In genomic region chr13:106104281-106104901, GRCh38 we compare ENCODE assay signal across 12 cellular contexts.
DNase-seq lines count a peak whose midpoint lies in the region; ATAC-seq, FAIRE-seq and TF ChIP-seq lines count a peak whose summit lies in the region.
"Had no signal": no experiment of that assay in that cellular context is flagged by ENCODE, and none has a peak within 500 bp of the region (broad histone marks: within the 10 kb centered on the region; RNA-seq: fewer than 3 reads in every experiment).

No MANE protein-coding gene starts in this region.

- peak overlapping the region; percentile 86 for H3K23ac ChIP-seq in IMR-90 (ENCODE audit: low read depth, low read length)

- no TSS peak for BruUV-seq in IMR-90 (replicated peaks; lab: Mats Ljungman, UMichigan)

- intact Hi-C loops in IMR-90 (cut with micrococcal nuclease) = no loop called here
- intact Hi-C loops in esophagus squamous epithelium (cut with DNase I) = no loop called here

- no peak overlapping the region for H2AK9ac ChIP-seq in IMR-90 (replicated peaks; ENCODE audit: low read depth, low read length, poor library complexity)

- H3K4me3 Mint-ChIP-seq in astrocyte (ENCODE audit: unreplicated experiment) = no peak overlapping the region
- H3K4me3 Mint-ChIP-seq: activated CD4-positive, alpha-beta memory T cell treated with anti-CD3 and anti-CD28 coated beads for 36 hours; activated naive CD8-positive, alpha-beta T cell treated with anti-CD3 and anti-CD28 coated beads, Interleukin-2, amount 10 ng/mL, durations not matched to agents 7 days and 5 days had no signal

- H4K5ac ChIP-seq in IMR-90 (ENCODE audit: low read depth, low read length) = peak overlapping the region; percentile 83; the same call in 1 of the 2 replicates

- TF ChIP-seq CTCF in AG04449 (IDR thresholded peaks at IDR 0.05; ENCODE audit: insufficient read depth, low read length, missing control alignments) (no peak), IMR-90 (conservative IDR thresholded peaks at IDR 0.05; ENCODE audit: low read depth, low read length) (no peak), astrocyte (IDR thresholded peaks at IDR 0.05; ENCODE audit: insufficient read depth, low read depth, low read length) (no peak), esophagus squamous epithelium (IDR thresholded peaks at IDR 0.05) (no peak)

- peaks cover 4% of the 10 kb centered on the region for H3K9me3 Mint-ChIP-seq in astrocyte (ENCODE audit: unreplicated experiment)
- H3K9me3 Mint-ChIP-seq: activated CD4-positive, alpha-beta memory T cell treated with anti-CD3 and anti-CD28 coated beads for 36 hours; activated naive CD8-positive, alpha-beta T cell treated with anti-CD3 and anti-CD28 coated beads, Interleukin-2, amount 10 ng/mL, durations not matched to agents 7 days and 5 days had no signal

- H3K27me3 ChIP-seq in IMR-90 (ENCODE audit: control insufficient read depth, insufficient read depth, low read length) = no peaks in the 10 kb centered on the region
- H3K27me3 ChIP-seq in astrocyte (ENCODE audit: insufficient read depth, low read length) = no peaks in the 10 kb centered on the region
- H3K27me3 ChIP-seq in esophagus squamous epithelium = no peaks in the 10 kb centered on the region

- peak overlapping the region; percentile 99 for H2BK120ac ChIP-seq in IMR-90 (ENCODE audit: low read depth, low read length)

- H3K4ac ChIP-seq in IMR-90 (ENCODE audit: low read depth, low read length) = peak overlapping the region; percentile 98

- H2BK15ac ChIP-seq in IMR-90 (ENCODE audit: low read depth, low read length) = peak overlapping the region; percentile 37; the same call in 2 of the 3 replicates

- CTCF ChIA-PET in AG04449 (lab: Yijun Ruan, JAX) = interaction anchor here (1.3 to 1.5 kb wide), 2 partner anchors 14 to 15 kb away, joined by 3 to 4 read pairs; no protein-coding TSS in a partner anchor
- CTCF ChIA-PET in IMR-90 (lab: Yijun Ruan, JAX) = no interaction called here

- TF ChIP-seq POLR2A in IMR-90 (IDR thresholded peaks at IDR 0.05; ENCODE audit: low read depth, low read length) = no peak
- no peak for TF ChIP-seq POLR2A in esophagus squamous epithelium (IDR thresholded peaks at IDR 0.05)

- peak overlapping the region; percentile 74 for H2AK5ac ChIP-seq in IMR-90 (ENCODE audit: low read depth, low read length)

- H3K56ac ChIP-seq in IMR-90 (ENCODE audit: extremely low read depth, insufficient read depth, low read length) = peak overlapping the region; percentile 64

- peak; percentile 96 for FAIRE-seq in astrocyte (lab: Jason Lieb, UNC)

- peaks cover 7% of the 10 kb centered on the region for H3K9me1 ChIP-seq in IMR-90 (ENCODE audit: insufficient read depth, low read length)

- H3K27ac ChIP-seq in IMR-90 (ENCODE audit: insufficient read depth, low read length) (peak overlapping the region; percentile 59), astrocyte (ENCODE audit: low read depth, low read length) (peak overlapping the region; percentile 96), esophagus squamous epithelium (no peak overlapping the region)

- H3K9ac ChIP-seq in IMR-90 (ENCODE audit: low read depth, low read length) (no peak overlapping the region), astrocyte (ENCODE audit: low read length) (peak overlapping the region; percentile 74)

- peak overlapping the region; percentile 100 for H2BK20ac ChIP-seq in IMR-90 (ENCODE audit: low read depth, low read length)

- H3K4me1 ChIP-seq in IMR-90 (ENCODE audit: control insufficient read depth, insufficient read depth, low read length) (peaks cover 9% of the 10 kb centered on the region), astrocyte (ENCODE audit: insufficient read depth, low read length) (peaks cover 51% of the 10 kb centered on the region), esophagus squamous epithelium (peaks cover 0 to 12% (median 0%) of the 10 kb centered on the region in 3 donors)

- 86% methylated on average over 2 of the region's 3 CpGs; no CpG with 5 or more reads in 1 of the 2 experiments for WGBS in IMR-90 (ENCODE audit: extremely low coverage in 2 of 2, insufficient read length in 1 of 2), 2 experiments
- WGBS in esophagus squamous epithelium, 2 donors = 67 to 71% methylated on average over 3 of the region's 3 CpGs

- in situ Hi-C loops in IMR-90 (cut with MboI; ENCODE audit: low sequenced_read_pairs) = no loop called here

- H4K8ac ChIP-seq in IMR-90 (ENCODE audit: low read depth in 2 of 2, low read length in 2 of 2) = peak overlapping the region in 1 of 2 experiments; percentile 90; a peak in 3 of 4 replicates

- peak overlapping the region; percentile 3 for H2AFZ ChIP-seq in IMR-90 (replicated peaks; ENCODE audit: low read length, poor library complexity)
- H2AFZ ChIP-seq in astrocyte (ENCODE audit: low read depth, low read length) = no peak overlapping the region

- H4K91ac ChIP-seq in IMR-90 (ENCODE audit: insufficient read depth, low read depth, low read length) = peak overlapping the region; percentile 97

- H3K18ac ChIP-seq in IMR-90 (ENCODE audit: low read depth, low read length) = peak overlapping the region; percentile 93; the same call in 1 of the 2 replicates

- no peaks in the 10 kb centered on the region for H3K79me2 ChIP-seq in astrocyte (ENCODE audit: insufficient read depth, low read length)

- peak; percentile 59 for DNase-seq in AG04449 (ENCODE audit: low read depth, low spot score)
- DNase-seq in IMR-90 = peak; percentile 91
- DNase-seq in astrocyte (ENCODE audit: low read depth) = peak; percentile 95
- DNase-seq in iris pigment epithelial cell (ENCODE audit: low read depth) = peak; percentile 81
- no peak for DNase-seq in D341Med (ENCODE audit: low spot score)
- no peak for DNase-seq in esophagus squamous epithelium (lab: John Stamatoyannopoulos, UW)
- DNase-seq: activated CD4-positive, alpha-beta memory T cell treated with anti-CD3 and anti-CD28 coated beads for 36 hours; activated naive CD8-positive, alpha-beta T cell treated with anti-CD3 and anti-CD28 coated beads, Interleukin-2, amount 10 ng/mL, durations not matched to agents 7 days and 5 days; C1 segment of cervical spinal cord; NCI-H1417 treated with DMSO at 0.1 percent for 48 hours had no signal

- H4K20me1 ChIP-seq in IMR-90 (ENCODE audit: insufficient read depth, low read length) = no peaks in the 10 kb centered on the region
- no peaks in the 10 kb centered on the region for H4K20me1 ChIP-seq in astrocyte (ENCODE audit: insufficient read depth, low read length)

- no peaks in the 10 kb centered on the region for H3K36me3 Mint-ChIP-seq in astrocyte (ENCODE audit: low read depth, unreplicated experiment)
- H3K36me3 Mint-ChIP-seq: activated CD4-positive, alpha-beta memory T cell treated with anti-CD3 and anti-CD28 coated beads for 36 hours; activated naive CD8-positive, alpha-beta T cell treated with anti-CD3 and anti-CD28 coated beads, Interleukin-2, amount 10 ng/mL, durations not matched to agents 7 days and 5 days had no signal

- peaks cover 33% of the 10 kb centered on the region for H3K4me1 Mint-ChIP-seq in astrocyte (ENCODE audit: low read depth, unreplicated experiment)
- H3K4me1 Mint-ChIP-seq: activated naive CD8-positive, alpha-beta T cell treated with anti-CD3 and anti-CD28 coated beads, Interleukin-2, amount 10 ng/mL, durations not matched to agents 7 days and 5 days had no signal

- H3K9me3 ChIP-seq in IMR-90 (ENCODE audit: control insufficient read depth, insufficient read depth, low read length) (no peaks in the 10 kb centered on the region), astrocyte (ENCODE audit: insufficient read depth, low read depth, low read length) (no peaks in the 10 kb centered on the region), esophagus squamous epithelium (no peaks in the 10 kb centered on the region)

- H3K4me3 ChIP-seq in AG04449 (ENCODE audit: low read depth, low read length) = no peak overlapping the region
- H3K4me3 ChIP-seq in IMR-90 (ENCODE audit: insufficient read depth, low read depth, low read length) = no peak overlapping the region
- H3K4me3 ChIP-seq in astrocyte (ENCODE audit: insufficient read depth, low read depth, low read length) = peak overlapping the region; percentile 18
- no peak overlapping the region for H3K4me3 ChIP-seq in esophagus squamous epithelium

- peak overlapping the region; percentile 92 for H3K14ac ChIP-seq in IMR-90 (replicated peaks; ENCODE audit: low read depth, low read length)

- H3K27ac Mint-ChIP-seq in astrocyte (ENCODE audit: unreplicated experiment) = peak overlapping the region; percentile 28
- H3K27ac Mint-ChIP-seq: activated CD4-positive, alpha-beta memory T cell treated with anti-CD3 and anti-CD28 coated beads for 36 hours; activated naive CD8-positive, alpha-beta T cell treated with anti-CD3 and anti-CD28 coated beads, Interleukin-2, amount 10 ng/mL, durations not matched to agents 7 days and 5 days had no signal

- no peaks in the 10 kb centered on the region for H3K27me3 Mint-ChIP-seq in astrocyte (ENCODE audit: low read depth, unreplicated experiment)
- H3K27me3 Mint-ChIP-seq: activated CD4-positive, alpha-beta memory T cell treated with anti-CD3 and anti-CD28 coated beads for 36 hours; activated naive CD8-positive, alpha-beta T cell treated with anti-CD3 and anti-CD28 coated beads, Interleukin-2, amount 10 ng/mL, durations not matched to agents 7 days and 5 days had no signal

- POLR2A ChIA-PET in AG04449 (lab: Yijun Ruan, JAX) = interaction anchor here (1.6 kb wide), 1 partner anchor 52 kb away, joined by 6 read pairs; no protein-coding TSS in a partner anchor
- POLR2A ChIA-PET in IMR-90 (lab: Charles Lee; ENCODE audit: unreplicated experiment) = interaction anchor here (0.6 kb wide), 1 partner anchor 253 kb away, joined by 4 read pairs; no protein-coding TSS in a partner anchor

- no peaks in the 10 kb centered on the region for H3K36me3 ChIP-seq in IMR-90 (ENCODE audit: control insufficient read depth, insufficient read depth, low read length)
- H3K36me3 ChIP-seq in astrocyte (ENCODE audit: insufficient read depth, low read length) = no peaks in the 10 kb centered on the region
- no peaks in the 10 kb centered on the region for H3K36me3 ChIP-seq in esophagus squamous epithelium

- TF ChIP-seq RAD21 in IMR-90 (IDR thresholded peaks at IDR 0.05; ENCODE audit: low read length) = no peak

- peak overlapping the region; percentile 89 for H2BK5ac ChIP-seq in IMR-90 (ENCODE audit: low read depth, low read length, poor library complexity, severe bottlenecking)

- H3K4me2 ChIP-seq in IMR-90 (ENCODE audit: low read depth, low read length) (0 out of 2 replicates have a peak overlapping the region, but pooled peaks have one; percentile 8), astrocyte (ENCODE audit: low read length) (peak overlapping the region; percentile 80)

- dilution Hi-C loops in IMR-90 (cut with HindIII; ENCODE audit: low sequenced_read_pairs, unreplicated experiment) = no loop called here

- no peaks in the 10 kb centered on the region for H3K79me1 ChIP-seq in IMR-90 (ENCODE audit: low read depth in 1 of 2, low read length in 2 of 2)

- peak; percentile 94 for ATAC-seq in IMR-90 (ENCODE audit: low read depth)
- ATAC-seq in HG03521 (IDR thresholded peaks at IDR 0.05; ENCODE audit: unreplicated experiment) = no peak
- no peak for ATAC-seq in HG03520 (IDR thresholded peaks at IDR 0.05; ENCODE audit: unreplicated experiment)

TF ChIP-seq in IMR-90, 13 proteins besides CTCF, POLR2A, EP300 and RAD21 (continues in another document):
- TF ChIP-seq FOS (IDR thresholded peaks at IDR 0.05; ENCODE audit: low read depth, low read length) = peak; percentile 80
- TF ChIP-seq MAZ (IDR thresholded peaks at IDR 0.05; ENCODE audit: borderline replicate concordance, low read depth, low read length) = no peak

Comparison
In these comparisons a context has a peak if more than half of its experiments do, and no peak if none do; other contexts are left out.
1. DNase-seq: peak in AG04449 (single experiment), IMR-90 (single experiment), astrocyte (single experiment) and iris pigment epithelial cell (single experiment); none in D341Med (single experiment) and esophagus squamous epithelium (single experiment).
2. H3K27ac ChIP-seq: peak in IMR-90 (single experiment) and astrocyte (single experiment); none in esophagus squamous epithelium (0 of 4).